Comparison of ENCODE assay signal across 2 cellular contexts in genomic region chr20:45798935-45799642, GRCh38.
TF ChIP-seq lines count a peak whose summit lies in the region.

No MANE protein-coding gene starts in this region.

TF ChIP-seq in IMR-90, 13 proteins besides CTCF, POLR2A, EP300 and RAD21:
- no peak for TF ChIP-seq RFX5 (IDR thresholded peaks at IDR 0.05; ENCODE audit: low read depth, low read length)
- peak; percentile 58 for TF ChIP-seq SMC3 (IDR thresholded peaks at IDR 0.05; ENCODE audit: low read depth, low read length)
TF ChIP-seq in IMR-90: peak in this region for 1.

TF ChIP-seq in neural cell, 6 proteins besides CTCF, POLR2A, EP300 and RAD21:
- TF ChIP-seq SMC3 (conservative IDR thresholded peaks at IDR 0.05; ENCODE audit: poor library complexity) = peak; percentile 64
- no peak for TF ChIP-seq TAF1 (IDR thresholded peaks at IDR 0.05; ENCODE audit: low read depth)
